In genomic region chr2:18077211-18077610, GRCh38 we compare ENCODE assay signal across 16 cellular contexts.
DNase-seq lines count a peak whose midpoint lies in the region; ATAC-seq, FAIRE-seq and TF ChIP-seq lines count a peak whose summit lies in the region.
"Had no signal": no experiment of that assay in that cellular context is flagged by ENCODE, and none has a peak within 500 bp of the region (broad histone marks: within the 10 kb centered on the region; RNA-seq: fewer than 3 reads in every experiment).

No MANE protein-coding gene starts in this region.

- in situ Hi-C loops in HAP-1 (cut with MboI; ENCODE audit: low sequenced_read_pairs) = no loop called here

- ATAC-seq in GM21717 (IDR thresholded peaks at IDR 0.05; ENCODE audit: unreplicated experiment) = no peak

- H3K9ac ChIP-seq in astrocyte (ENCODE audit: low read length) = no peak overlapping the region

- no peaks in the 10 kb centered on the region for H3K36me3 ChIP-seq in HAP-1 (replicated peaks)
- H3K36me3 ChIP-seq in astrocyte (ENCODE audit: insufficient read depth, low read length) = no peaks in the 10 kb centered on the region
- no peaks in the 10 kb centered on the region for H3K36me3 ChIP-seq in MG63

- H3K79me2 ChIP-seq in astrocyte (ENCODE audit: insufficient read depth, low read length) = no peaks in the 10 kb centered on the region

- H3K4me1 ChIP-seq in HAP-1 (peaks cover 4% of the 10 kb centered on the region), astrocyte (ENCODE audit: insufficient read depth, low read length) (peaks cover 12% of the 10 kb centered on the region)

- no peaks in the 10 kb centered on the region for H4K20me1 ChIP-seq in astrocyte (ENCODE audit: insufficient read depth, low read length)

- no peaks in the 10 kb centered on the region for H3K9me3 Mint-ChIP-seq in astrocyte (ENCODE audit: unreplicated experiment)
- H3K9me3 Mint-ChIP-seq: HFFc6 had no signal

- H3K9me3 ChIP-seq in HAP-1 (no peaks in the 10 kb centered on the region), astrocyte (ENCODE audit: insufficient read depth, low read depth, low read length) (no peaks in the 10 kb centered on the region), MG63 (no peaks in the 10 kb centered on the region)

- H2AFZ ChIP-seq in astrocyte (ENCODE audit: low read depth, low read length) = no peak overlapping the region

- no peaks in the 10 kb centered on the region for H3K36me3 Mint-ChIP-seq in astrocyte (ENCODE audit: low read depth, unreplicated experiment)

- DNase-seq in A172 (ENCODE audit: low spot score) (peak; percentile 36), HAP-1 (ENCODE audit: low spot score in 2 of 2) (peak; percentile 15 to 19), astrocyte (ENCODE audit: low read depth) (peak; percentile 56), myocyte (ENCODE audit: low read depth) (peak; percentile 27), NCI-H2227 treated with DMSO at 0.1 percent for 48 hours (lab: John Stamatoyannopoulos, UW) (no peak), LoVo (ENCODE audit: low spot score) (no peak), MG63 (no peak)
- DNase-seq: 8988T, Caco-2, HFFc6, NCI-H1105, NCI-H187 treated with DMSO at 0.1 percent for 48 hours, NCI-H510A treated with DMSO at 0.1 percent for 48 hours had no signal

- H3K4me3 ChIP-seq in HAP-1 = no peak overlapping the region
- H3K4me3 ChIP-seq in astrocyte (ENCODE audit: insufficient read depth, low read depth, low read length) = no peak overlapping the region
- H3K4me3 ChIP-seq in MG63 = no peak overlapping the region

- H3K4me3 Mint-ChIP-seq in astrocyte (ENCODE audit: unreplicated experiment) = no peak overlapping the region
- H3K4me3 Mint-ChIP-seq: HFFc6 had no signal

- H3K4me1 Mint-ChIP-seq in astrocyte (ENCODE audit: low read depth, unreplicated experiment) = peaks cover 13% of the 10 kb centered on the region

- peak overlapping the region; percentile 36 for H3K27ac Mint-ChIP-seq in astrocyte (ENCODE audit: unreplicated experiment)
- H3K27ac Mint-ChIP-seq: HFFc6 had no signal

- H3K4me2 ChIP-seq in astrocyte (ENCODE audit: low read length) = peak overlapping the region; percentile 20

- H3K27ac ChIP-seq in astrocyte (ENCODE audit: low read depth, low read length) = peak overlapping the region; percentile 18

- H3K27me3 ChIP-seq in HAP-1 (ENCODE audit: low read depth) = no peaks in the 10 kb centered on the region
- no peaks in the 10 kb centered on the region for H3K27me3 ChIP-seq in astrocyte (ENCODE audit: insufficient read depth, low read length)
- no peaks in the 10 kb centered on the region for H3K27me3 ChIP-seq in MG63

- no peaks in the 10 kb centered on the region for H3K27me3 Mint-ChIP-seq in astrocyte (ENCODE audit: low read depth, unreplicated experiment)

- no peak for TF ChIP-seq CTCF in astrocyte (IDR thresholded peaks at IDR 0.05; ENCODE audit: insufficient read depth, low read depth, low read length)

- FAIRE-seq in astrocyte (lab: Jason Lieb, UNC) = peak; percentile 54
- FAIRE-seq: G401.6, H1 had no signal

Comparison
In these comparisons a context has a peak if more than half of its experiments do, and no peak if none do; other contexts are left out.
1. DNase-seq: peak in A172 (single experiment), HAP-1 (2 of 2), astrocyte (single experiment) and myocyte (single experiment); none in NCI-H2227 treated with DMSO at 0.1 percent for 48 hours (single experiment), LoVo (single experiment) and MG63 (single experiment).